1 cellular context compared by ENCODE assay signal in the genomic region with DNA sequence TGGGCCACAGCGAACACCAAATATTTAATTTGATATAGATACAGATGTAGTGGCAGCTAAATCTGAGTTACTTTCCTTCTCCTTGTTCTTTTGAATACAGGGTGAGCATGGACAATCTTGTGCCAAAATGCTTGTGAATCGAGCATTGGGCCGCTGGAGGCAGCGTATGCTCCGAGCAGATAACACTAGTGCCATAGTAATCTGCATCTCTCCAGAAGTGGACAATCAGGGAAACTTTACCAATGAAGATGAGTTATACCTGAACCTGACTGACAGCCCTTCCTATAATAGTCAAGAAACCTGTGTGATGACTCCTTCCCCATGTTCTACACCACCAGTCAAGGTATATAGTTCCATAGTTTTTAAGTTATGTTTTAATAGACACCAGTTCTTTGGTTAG.
TF ChIP-seq lines count a peak whose summit lies in the region.

No MANE protein-coding gene starts in this region.

TF ChIP-seq in K562, 482 proteins besides CTCF, POLR2A, EP300 and RAD21:
- TF ChIP-seq, protein P1, sequence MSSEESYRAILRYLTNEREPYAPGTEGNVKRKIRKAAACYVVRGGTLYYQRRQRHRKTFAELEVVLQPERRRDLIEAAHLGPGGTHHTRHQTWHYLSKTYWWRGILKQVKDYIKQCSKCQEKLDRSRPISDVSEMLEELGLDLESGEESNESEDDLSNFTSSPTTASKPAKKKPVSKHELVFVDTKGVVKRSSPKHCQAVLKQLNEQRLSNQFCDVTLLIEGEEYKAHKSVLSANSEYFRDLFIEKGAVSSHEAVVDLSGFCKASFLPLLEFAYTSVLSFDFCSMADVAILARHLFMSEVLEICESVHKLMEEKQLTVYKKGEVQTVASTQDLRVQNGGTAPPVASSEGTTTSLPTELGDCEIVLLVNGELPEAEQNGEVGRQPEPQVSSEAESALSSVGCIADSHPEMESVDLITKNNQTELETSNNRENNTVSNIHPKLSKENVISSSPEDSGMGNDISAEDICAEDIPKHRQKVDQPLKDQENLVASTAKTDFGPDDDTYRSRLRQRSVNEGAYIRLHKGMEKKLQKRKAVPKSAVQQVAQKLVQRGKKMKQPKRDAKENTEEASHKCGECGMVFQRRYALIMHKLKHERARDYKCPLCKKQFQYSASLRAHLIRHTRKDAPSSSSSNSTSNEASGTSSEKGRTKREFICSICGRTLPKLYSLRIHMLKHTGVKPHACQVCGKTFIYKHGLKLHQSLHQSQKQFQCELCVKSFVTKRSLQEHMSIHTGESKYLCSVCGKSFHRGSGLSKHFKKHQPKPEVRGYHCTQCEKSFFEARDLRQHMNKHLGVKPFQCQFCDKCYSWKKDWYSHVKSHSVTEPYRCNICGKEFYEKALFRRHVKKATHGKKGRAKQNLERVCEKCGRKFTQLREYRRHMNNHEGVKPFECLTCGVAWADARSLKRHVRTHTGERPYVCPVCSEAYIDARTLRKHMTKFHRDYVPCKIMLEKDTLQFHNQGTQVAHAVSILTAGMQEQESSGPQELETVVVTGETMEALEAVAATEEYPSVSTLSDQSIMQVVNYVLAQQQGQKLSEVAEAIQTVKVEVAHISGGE (CRISPR knock-in tag; IDR thresholded peaks at IDR 0.05), result peak in 1 of 3 experiments; percentile 44; a peak in 1 of 6 replicates
- TF ChIP-seq ARID1B (IDR thresholded peaks at IDR 0.05) (peak; percentile 67), EZH2 (IDR thresholded peaks at IDR 0.05; ENCODE audit: borderline replicate concordance, low read depth, low read length) (no peak), TCF3 (CRISPR knock-in tag; IDR thresholded peaks at IDR 0.05) (peak; percentile 84), ZBTB9 (CRISPR knock-in tag; IDR thresholded peaks at IDR 0.05) (no peak), POLR2AphosphoS5 (IDR thresholded peaks at IDR 0.05; ENCODE audit: control insufficient read depth, insufficient read depth, low read depth, low read length) (peak; percentile 45; the same call in 1 of the 2 replicates), GABPB2 (CRISPR knock-in tag; conservative IDR thresholded peaks at IDR 0.05) (no peak), FUS (optimal IDR thresholded peaks at IDR 0.05; ENCODE audit: low read depth, low read length) (no peak), ZNF165 (CRISPR knock-in tag; IDR thresholded peaks at IDR 0.05; ENCODE audit: borderline replicate concordance) (no peak), NUFIP1 (IDR thresholded peaks at IDR 0.05; ENCODE audit: partially characterized antibody) (no peak), BRD4 (IDR thresholded peaks at IDR 0.05) (no peak), ZNF449 (CRISPR knock-in tag; IDR thresholded peaks at IDR 0.05) (no peak), MTA2 (IDR thresholded peaks at IDR 0.05; ENCODE audit: low read depth) (0 out of 2 replicates have a peak, but pooled peaks have one; percentile 29), MCM3 (IDR thresholded peaks at IDR 0.05) (no peak), FOSL1 (tag; conservative IDR thresholded peaks at IDR 0.05) (no peak), NBN (IDR thresholded peaks at IDR 0.05; ENCODE audit: low read depth) (no peak), TEAD4 (IDR thresholded peaks at IDR 0.05; ENCODE audit: low read length) (peak; percentile 57), TEAD4 (CRISPR knock-in tag; IDR thresholded peaks at IDR 0.05; ENCODE audit: borderline replicate concordance) (no peak), TAL1 (IDR thresholded peaks at IDR 0.05) (peak; percentile 71), MEIS2 (IDR thresholded peaks at IDR 0.05; ENCODE audit: partially characterized antibody) (peak; percentile 45), PKNOX1 (IDR thresholded peaks at IDR 0.05) (peak; percentile 74), CBFA2T2 (conservative IDR thresholded peaks at IDR 0.05) (peak; percentile 54; the same call in 1 of the 2 replicates), CREB3L1 (IDR thresholded peaks at IDR 0.05; ENCODE audit: borderline replicate concordance, low read depth) (no peak), SUPT5H (IDR thresholded peaks at IDR 0.05) (no peak), STAT5A (IDR thresholded peaks at IDR 0.05; ENCODE audit: borderline replicate concordance, low read length) (peak; percentile 44; the same call in 1 of the 2 replicates), CBFA2T3 (IDR thresholded peaks at IDR 0.05) (peak; percentile 79), OTX1 (CRISPR knock-in tag; IDR thresholded peaks at IDR 0.05) (no peak), RHOXF2B (CRISPR knock-in tag; conservative IDR thresholded peaks at IDR 0.05) (no peak), RBM39 (optimal IDR thresholded peaks at IDR 0.05; ENCODE audit: low read depth, low read length) (no peak), ZNF239 (CRISPR knock-in tag; IDR thresholded peaks at IDR 0.05) (no peak), NELFE (IDR thresholded peaks at IDR 0.05; ENCODE audit: insufficient read depth, insufficient read length) (no peak), NCOR1 (IDR thresholded peaks at IDR 0.05) (peak; percentile 45; the same call in 1 of the 2 replicates), GATA2 (CRISPR knock-in tag; IDR thresholded peaks at IDR 0.05) (0 out of 2 replicates have a peak, but pooled peaks have one; percentile 17), HEY1 (CRISPR knock-in tag; IDR thresholded peaks at IDR 0.05; ENCODE audit: borderline replicate concordance) (no peak)
- TF ChIP-seq, protein P2, sequence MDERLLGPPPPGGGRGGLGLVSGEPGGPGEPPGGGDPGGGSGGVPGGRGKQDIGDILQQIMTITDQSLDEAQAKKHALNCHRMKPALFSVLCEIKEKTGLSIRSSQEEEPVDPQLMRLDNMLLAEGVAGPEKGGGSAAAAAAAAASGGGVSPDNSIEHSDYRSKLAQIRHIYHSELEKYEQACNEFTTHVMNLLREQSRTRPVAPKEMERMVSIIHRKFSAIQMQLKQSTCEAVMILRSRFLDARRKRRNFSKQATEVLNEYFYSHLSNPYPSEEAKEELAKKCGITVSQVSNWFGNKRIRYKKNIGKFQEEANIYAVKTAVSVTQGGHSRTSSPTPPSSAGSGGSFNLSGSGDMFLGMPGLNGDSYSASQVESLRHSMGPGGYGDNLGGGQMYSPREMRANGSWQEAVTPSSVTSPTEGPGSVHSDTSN (CRISPR knock-in tag; IDR thresholded peaks at IDR 0.05; ENCODE audit: low read depth), result no peak
- TF ChIP-seq, protein P2 (tag; conservative IDR thresholded peaks at IDR 0.05; ENCODE audit: low read depth), result 0 out of 2 replicates have a peak, but pooled peaks have one; percentile 25
- TF ChIP-seq, protein P3, sequence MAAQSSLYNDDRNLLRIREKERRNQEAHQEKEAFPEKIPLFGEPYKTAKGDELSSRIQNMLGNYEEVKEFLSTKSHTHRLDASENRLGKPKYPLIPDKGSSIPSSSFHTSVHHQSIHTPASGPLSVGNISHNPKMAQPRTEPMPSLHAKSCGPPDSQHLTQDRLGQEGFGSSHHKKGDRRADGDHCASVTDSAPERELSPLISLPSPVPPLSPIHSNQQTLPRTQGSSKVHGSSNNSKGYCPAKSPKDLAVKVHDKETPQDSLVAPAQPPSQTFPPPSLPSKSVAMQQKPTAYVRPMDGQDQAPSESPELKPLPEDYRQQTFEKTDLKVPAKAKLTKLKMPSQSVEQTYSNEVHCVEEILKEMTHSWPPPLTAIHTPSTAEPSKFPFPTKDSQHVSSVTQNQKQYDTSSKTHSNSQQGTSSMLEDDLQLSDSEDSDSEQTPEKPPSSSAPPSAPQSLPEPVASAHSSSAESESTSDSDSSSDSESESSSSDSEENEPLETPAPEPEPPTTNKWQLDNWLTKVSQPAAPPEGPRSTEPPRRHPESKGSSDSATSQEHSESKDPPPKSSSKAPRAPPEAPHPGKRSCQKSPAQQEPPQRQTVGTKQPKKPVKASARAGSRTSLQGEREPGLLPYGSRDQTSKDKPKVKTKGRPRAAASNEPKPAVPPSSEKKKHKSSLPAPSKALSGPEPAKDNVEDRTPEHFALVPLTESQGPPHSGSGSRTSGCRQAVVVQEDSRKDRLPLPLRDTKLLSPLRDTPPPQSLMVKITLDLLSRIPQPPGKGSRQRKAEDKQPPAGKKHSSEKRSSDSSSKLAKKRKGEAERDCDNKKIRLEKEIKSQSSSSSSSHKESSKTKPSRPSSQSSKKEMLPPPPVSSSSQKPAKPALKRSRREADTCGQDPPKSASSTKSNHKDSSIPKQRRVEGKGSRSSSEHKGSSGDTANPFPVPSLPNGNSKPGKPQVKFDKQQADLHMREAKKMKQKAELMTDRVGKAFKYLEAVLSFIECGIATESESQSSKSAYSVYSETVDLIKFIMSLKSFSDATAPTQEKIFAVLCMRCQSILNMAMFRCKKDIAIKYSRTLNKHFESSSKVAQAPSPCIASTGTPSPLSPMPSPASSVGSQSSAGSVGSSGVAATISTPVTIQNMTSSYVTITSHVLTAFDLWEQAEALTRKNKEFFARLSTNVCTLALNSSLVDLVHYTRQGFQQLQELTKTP (IDR thresholded peaks at IDR 0.05; ENCODE audit: low read depth in 1 of 2, partially characterized antibody in 2 of 2), result no peak
